10 cellular contexts compared by ENCODE assay signal in the genomic region with DNA sequence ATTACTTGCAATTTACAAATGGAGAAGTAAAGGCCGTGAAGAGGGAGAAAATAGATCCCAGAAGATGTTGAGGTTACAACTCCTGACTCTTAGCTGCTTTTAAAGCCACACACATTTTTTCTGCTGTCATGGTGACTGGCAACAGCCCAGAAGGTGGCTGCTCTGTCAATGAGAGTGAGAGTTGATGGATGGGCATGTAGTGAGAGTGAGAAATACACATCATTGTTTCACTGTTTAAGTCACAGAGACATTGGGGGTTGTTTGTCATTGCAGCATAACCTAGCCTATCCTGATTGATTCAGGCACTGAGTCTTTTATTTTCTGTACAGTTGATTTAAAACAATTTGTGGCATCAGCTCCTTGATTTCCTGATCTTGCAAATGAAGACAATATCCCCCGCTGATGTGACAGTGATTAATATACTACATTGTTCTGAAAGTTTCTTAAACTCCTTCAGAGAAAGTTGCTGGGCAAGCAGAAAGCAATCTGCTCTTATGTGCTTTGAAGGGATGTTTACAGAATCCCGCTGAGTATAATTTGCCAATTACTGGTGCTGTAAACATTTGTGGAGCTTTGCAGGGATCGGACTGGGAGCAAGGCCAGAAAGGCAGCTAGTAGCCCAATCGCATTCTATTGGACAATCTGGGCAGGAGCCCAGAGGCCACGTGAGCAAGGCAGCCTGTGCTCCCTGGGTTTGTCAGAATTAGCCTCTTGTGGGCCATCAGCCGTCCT.
DNase-seq lines count a peak whose midpoint lies in the region; ATAC-seq and TF ChIP-seq lines count a peak whose summit lies in the region.
"Had no signal": no experiment of that assay in that cellular context is flagged by ENCODE, and none has a peak within 500 bp of the region (broad histone marks: within the 10 kb centered on the region; RNA-seq: fewer than 3 reads in every experiment).

No MANE protein-coding gene starts in this region.

- no peak overlapping the region for H2AK9ac ChIP-seq in IMR-90 (replicated peaks; ENCODE audit: low read depth, low read length, poor library complexity)

- H3K27ac ChIP-seq in IMR-90 (ENCODE audit: insufficient read depth, low read length): peak overlapping the region; percentile 52; the same call in 1 of the 2 replicates
- no peak overlapping the region for H3K27ac ChIP-seq in CD8-positive, alpha-beta T cell (ENCODE audit: low read depth, low read length)
- H3K27ac ChIP-seq: SJCRH30 had no signal

- no peak overlapping the region for H3K27ac Mint-ChIP-seq in activated CD8-positive, alpha-beta memory T cell treated with anti-CD3 and anti-CD28 coated beads, Interleukin-2, amount 10 ng/mL, durations not matched to agents 7 days and 5 days
- no peak overlapping the region for H3K27ac Mint-ChIP-seq in CD8-positive, alpha-beta T cell
- H3K27ac Mint-ChIP-seq: stimulated activated naive CD8-positive, alpha-beta T cell treated with anti-CD3 and anti-CD28 coated beads, Interleukin-15, Interleukin-2, amounts not matched to agents 100 ng/mL and 50 ng/mL, for 24 hours had no signal

- peaks cover 6% of the 10 kb centered on the region for H3K4me1 Mint-ChIP-seq in activated CD8-positive, alpha-beta memory T cell treated with anti-CD3 and anti-CD28 coated beads, Interleukin-2, amount 10 ng/mL, durations not matched to agents 7 days and 5 days
- H3K4me1 Mint-ChIP-seq in CD8-positive, alpha-beta T cell (ENCODE audit: low read depth): peaks cover 15% of the 10 kb centered on the region

- no peak for TF ChIP-seq CTCF in IMR-90 (conservative IDR thresholded peaks at IDR 0.05; ENCODE audit: low read depth, low read length)
- TF ChIP-seq CTCF in CD8-positive, alpha-beta T cell (IDR thresholded peaks at IDR 0.05): no peak

- no peak overlapping the region for H3K56ac ChIP-seq in IMR-90 (ENCODE audit: extremely low read depth, insufficient read depth, low read length)

- TF ChIP-seq RAD21 in IMR-90 (IDR thresholded peaks at IDR 0.05; ENCODE audit: low read length): no peak

- in situ Hi-C loops in IMR-90 (cut with MboI; ENCODE audit: low sequenced_read_pairs): no loop called here

- H3K79me1 ChIP-seq in IMR-90 (ENCODE audit: low read depth in 1 of 2, low read length in 2 of 2): peaks cover 8 to 53% of the 10 kb centered on the region in 2 experiments

- peak; percentile 97 for ATAC-seq in IMR-90 (ENCODE audit: low read depth)
- ATAC-seq in activated CD8-positive, alpha-beta memory T cell treated with anti-CD3 and anti-CD28 coated beads, Interleukin-2, amount 10 ng/mL, durations not matched to agents 7 days and 5 days: no peak
- no peak for ATAC-seq in HG03135 (IDR thresholded peaks at IDR 0.05; ENCODE audit: unreplicated experiment)
- no peak for ATAC-seq in CD8-positive, alpha-beta T cell

- H3K4me3 ChIP-seq in IMR-90 (ENCODE audit: insufficient read depth, low read depth, low read length): no peak overlapping the region
- H3K4me3 ChIP-seq in adipocyte (ENCODE audit: low read length): no peak overlapping the region
- H3K4me3 ChIP-seq in CD8-positive, alpha-beta T cell (ENCODE audit: low read depth, low read length): no peak overlapping the region
- H3K4me3 ChIP-seq: SJCRH30 had no signal

- H4K20me1 ChIP-seq in IMR-90 (ENCODE audit: insufficient read depth, low read length): peaks cover 13% of the 10 kb centered on the region; the same call in 1 of the 2 replicates

- H3K27me3 Mint-ChIP-seq in activated CD8-positive, alpha-beta memory T cell treated with anti-CD3 and anti-CD28 coated beads, Interleukin-2, amount 10 ng/mL, durations not matched to agents 7 days and 5 days: peaks cover 2% of the 10 kb centered on the region
- H3K27me3 Mint-ChIP-seq in CD8-positive, alpha-beta T cell (ENCODE audit: low read depth): no peaks in the 10 kb centered on the region

- DNase-seq in IMR-90: peak; percentile 95
- DNase-seq in adipocyte (ENCODE audit: low read depth): peak; percentile 28
- DNase-seq in head of caudate nucleus: peak; percentile 38 to 91 (median 80)
- DNase-seq in smooth muscle cell of the brain vasculature (ENCODE audit: low read depth, low spot score): peak; percentile 74
- DNase-seq in activated CD8-positive, alpha-beta memory T cell treated with anti-CD3 and anti-CD28 coated beads, Interleukin-2, amount 10 ng/mL, durations not matched to agents 7 days and 5 days: no peak
- DNase-seq in NAMALWA (ENCODE audit: low spot score): no peak
- no peak for DNase-seq in CD8-positive, alpha-beta T cell
- DNase-seq: SJCRH30 had no signal

- dilution Hi-C loops in IMR-90 (cut with HindIII; ENCODE audit: low sequenced_read_pairs, unreplicated experiment): no loop called here

- H2BK15ac ChIP-seq in IMR-90 (ENCODE audit: low read depth, low read length): no peak overlapping the region; the same call in 2 of the 3 replicates

- H2BK120ac ChIP-seq in IMR-90 (ENCODE audit: low read depth, low read length): no peak overlapping the region

- peaks cover 2% of the 10 kb centered on the region for H3K9me3 ChIP-seq in IMR-90 (ENCODE audit: control insufficient read depth, insufficient read depth, low read length)
- H3K9me3 ChIP-seq in adipocyte (ENCODE audit: control insufficient read depth, low read length): no peaks in the 10 kb centered on the region
- H3K9me3 ChIP-seq in CD8-positive, alpha-beta T cell (ENCODE audit: low read length): no peaks in the 10 kb centered on the region

- H3K9ac ChIP-seq in IMR-90 (ENCODE audit: low read depth, low read length) (no peak overlapping the region), adipocyte (ENCODE audit: low read length) (no peak overlapping the region)

- 0% methylated on average over 1 of the region's 7 CpGs; no CpG with 5 or more reads in 1 of the 2 experiments for WGBS in IMR-90 (ENCODE audit: extremely low coverage in 2 of 2, insufficient read length in 1 of 2), 2 experiments

- no peaks in the 10 kb centered on the region for H3K36me3 Mint-ChIP-seq in activated CD8-positive, alpha-beta memory T cell treated with anti-CD3 and anti-CD28 coated beads, Interleukin-2, amount 10 ng/mL, durations not matched to agents 7 days and 5 days
- no peaks in the 10 kb centered on the region for H3K36me3 Mint-ChIP-seq in CD8-positive, alpha-beta T cell

- no peak overlapping the region for H3K4me2 ChIP-seq in IMR-90 (ENCODE audit: low read depth, low read length)

- no TSS peak for BruUV-seq in IMR-90 (replicated peaks; lab: Mats Ljungman, UMichigan)

- CTCF ChIA-PET in IMR-90 (lab: Yijun Ruan, JAX): interaction anchor here (0.7 kb wide), 1 partner anchor 13 kb away, joined by 5 read pairs; no protein-coding TSS in a partner anchor
- CTCF ChIA-PET in activated CD8-positive, alpha-beta memory T cell treated with anti-CD3 and anti-CD28 coated beads, Interleukin-2, amount 10 ng/mL, durations not matched to agents 7 days and 5 days (lab: Charles Lee): no interaction called here
- CTCF ChIA-PET in CD8-positive, alpha-beta T cell (lab: Charles Lee): no interaction called here

- no peaks in the 10 kb centered on the region for H3K36me3 ChIP-seq in IMR-90 (ENCODE audit: control insufficient read depth, insufficient read depth, low read length)
- H3K36me3 ChIP-seq in adipocyte (ENCODE audit: control insufficient read depth, insufficient read depth, low read length, severe bottlenecking): peaks cover 8% of the 10 kb centered on the region
- no peaks in the 10 kb centered on the region for H3K36me3 ChIP-seq in CD8-positive, alpha-beta T cell (ENCODE audit: insufficient read depth, low read length)
- H3K36me3 ChIP-seq: SJCRH30 had no signal

- no peak overlapping the region for H3K23ac ChIP-seq in IMR-90 (ENCODE audit: low read depth, low read length)

- H4K8ac ChIP-seq in IMR-90 (ENCODE audit: low read depth in 2 of 2, low read length in 2 of 2): no peak overlapping the region

- H3K27me3 ChIP-seq in IMR-90 (ENCODE audit: control insufficient read depth, insufficient read depth, low read length) (no peaks in the 10 kb centered on the region), adipocyte (replicated peaks; ENCODE audit: control insufficient read depth, insufficient read depth, low read length) (no peaks in the 10 kb centered on the region)
- no peaks in the 10 kb centered on the region for H3K27me3 ChIP-seq in CD8-positive, alpha-beta T cell (ENCODE audit: insufficient read depth, low read length)
- H3K27me3 ChIP-seq: SJCRH30 had no signal

- no peak overlapping the region for H3K14ac ChIP-seq in IMR-90 (replicated peaks; ENCODE audit: low read depth, low read length)

- H3K4ac ChIP-seq in IMR-90 (ENCODE audit: low read depth, low read length): peak overlapping the region; percentile 44; the same call in 1 of the 2 replicates

- H2BK5ac ChIP-seq in IMR-90 (ENCODE audit: low read depth, low read length, poor library complexity, severe bottlenecking): peak overlapping the region; percentile 61

- intact Hi-C loops in IMR-90 (cut with micrococcal nuclease) (no loop called here), head of caudate nucleus (cut with DNase I) (no loop called here)
- intact Hi-C loops in CD8-positive, alpha-beta T cell (cut with DNase I, micrococcal nuclease): no loop called here

- POLR2A ChIA-PET in IMR-90 (lab: Charles Lee; ENCODE audit: unreplicated experiment): no interaction called here
- POLR2A ChIA-PET in CD8-positive, alpha-beta T cell (lab: Charles Lee): no interaction called here

- no peaks in the 10 kb centered on the region for H3K9me3 Mint-ChIP-seq in activated CD8-positive, alpha-beta memory T cell treated with anti-CD3 and anti-CD28 coated beads, Interleukin-2, amount 10 ng/mL, durations not matched to agents 7 days and 5 days (ENCODE audit: low read depth)
- H3K9me3 Mint-ChIP-seq in CD8-positive, alpha-beta T cell: peaks cover 8% of the 10 kb centered on the region

- peak overlapping the region; percentile 23; the same call in 1 of the 2 replicates for H4K5ac ChIP-seq in IMR-90 (ENCODE audit: low read depth, low read length)

- TF ChIP-seq POLR2A in IMR-90 (IDR thresholded peaks at IDR 0.05; ENCODE audit: low read depth, low read length): no peak

- no peak overlapping the region for H2AFZ ChIP-seq in IMR-90 (replicated peaks; ENCODE audit: low read length, poor library complexity)

- H3K4me3 Mint-ChIP-seq in activated CD8-positive, alpha-beta memory T cell treated with anti-CD3 and anti-CD28 coated beads, Interleukin-2, amount 10 ng/mL, durations not matched to agents 7 days and 5 days: no peak overlapping the region
- H3K4me3 Mint-ChIP-seq in CD8-positive, alpha-beta T cell: no peak overlapping the region
- H3K4me3 Mint-ChIP-seq: stimulated activated naive CD8-positive, alpha-beta T cell treated with anti-CD3 and anti-CD28 coated beads, Interleukin-15, Interleukin-2, amounts not matched to agents 100 ng/mL and 50 ng/mL, for 24 hours had no signal

- no peak overlapping the region for H4K91ac ChIP-seq in IMR-90 (ENCODE audit: insufficient read depth, low read depth, low read length)

- peaks cover 7% of the 10 kb centered on the region; the same call in 1 of the 2 replicates for H3K9me1 ChIP-seq in IMR-90 (ENCODE audit: insufficient read depth, low read length)

- peak overlapping the region; percentile 23; the same call in 1 of the 2 replicates for H2BK20ac ChIP-seq in IMR-90 (ENCODE audit: low read depth, low read length)

- H3K4me1 ChIP-seq in IMR-90 (ENCODE audit: control insufficient read depth, insufficient read depth, low read length) (peaks cover 8% of the 10 kb centered on the region), adipocyte (ENCODE audit: control insufficient read depth, insufficient read depth, low read length) (peaks cover 26% of the 10 kb centered on the region)
- peaks cover 12% of the 10 kb centered on the region for H3K4me1 ChIP-seq in CD8-positive, alpha-beta T cell (ENCODE audit: insufficient read depth, low read length)
- H3K4me1 ChIP-seq: SJCRH30 had no signal

- H2AK5ac ChIP-seq in IMR-90 (ENCODE audit: low read depth, low read length): peak overlapping the region; percentile 35; the same call in 1 of the 2 replicates

- H3K18ac ChIP-seq in IMR-90 (ENCODE audit: low read depth, low read length): peak overlapping the region; percentile 30; the same call in 1 of the 2 replicates

Comparison
In these comparisons a context has a peak if more than half of its experiments do, and no peak if none do; other contexts are left out.
1. DNase-seq: peak in IMR-90 (single experiment), adipocyte (single experiment), head of caudate nucleus (42 of 42) and smooth muscle cell of the brain vasculature (single experiment); none in activated CD8-positive, alpha-beta memory T cell treated with anti-CD3 and anti-CD28 coated beads, Interleukin-2, amount 10 ng/mL, durations not matched to agents 7 days and 5 days (single experiment), NAMALWA (single experiment) and CD8-positive, alpha-beta T cell (0 of 7).